Comparison of ENCODE assay signal across 20 cellular contexts in genomic region chr6:1870902-1871301, GRCh38.
"Had no signal": no experiment of that assay in that cellular context is flagged by ENCODE, and none has a peak within 500 bp of the region (broad histone marks: within the 10 kb centered on the region; RNA-seq: fewer than 3 reads in every experiment).

No MANE protein-coding gene starts in this region.

- H3K36me3 Mint-ChIP-seq: activated naive CD4-positive, alpha-beta T cell treated with anti-CD3 and anti-CD28 coated beads, Interleukin-2, amount 50 U/mL, for 24 hours had no signal

- H3K4me2 ChIP-seq: hepatocyte had no signal

- H3K4me3 ChIP-seq: esophagus squamous epithelium, hepatocyte, lung, prostate gland, stomach, testis, upper lobe of right lung had no signal

- H3K79me2 ChIP-seq: hepatocyte had no signal

- H3K4me1 ChIP-seq: prostate gland, testis, upper lobe of right lung had no signal

- H3K36me3 ChIP-seq: esophagus squamous epithelium, prostate gland, stomach, upper lobe of right lung had no signal

- ATAC-seq: activated CD8-positive, alpha-beta T cell treated with anti-CD3 and anti-CD28 coated beads, Interleukin-2, amount 10 ng/mL, durations not matched to agents 7 days and 5 days; left lobe of liver; right cardiac atrium; upper lobe of right lung had no signal

- DNase-seq: activated CD4-positive, alpha-beta T cell treated with anti-CD3 and anti-CD28 coated beads, Interleukin-2, amount 10 ng/mL, durations not matched to agents 24 days and 14 days; activated CD4-positive, CD25-positive, alpha-beta regulatory T cell; activated CD8-positive, alpha-beta T cell treated with anti-CD3 and anti-CD28 coated beads, Interleukin-2, amount 10 ng/mL, durations not matched to agents 7 days and 5 days; activated effector memory CD4-positive, alpha-beta T cell treated with Interleukin-2 at 50 U/mL for 16 hours; activated T-cell treated with anti-CD3 and anti-CD28 coated beads, Interleukin-2, amount 50 U/mL, for 24 hours; cerebellar nuclear complex; effector CD4-positive, alpha-beta T cell; esophagus squamous epithelium; right cardiac atrium; stimulated activated CD4-positive, alpha-beta T cell treated with anti-CD3 and anti-CD28 coated beads, Interleukin-2, amount 100 ng/mL, for 24 hours; stomach; testis; upper lobe of right lung had no signal

- H3K27me3 ChIP-seq: esophagus squamous epithelium, hepatocyte, stomach, testis, upper lobe of right lung had no signal

- H3K27ac ChIP-seq: esophagus squamous epithelium, hepatocyte, prostate gland, stomach, upper lobe of right lung had no signal

- H3K27ac Mint-ChIP-seq: activated CD4-positive, alpha-beta T cell treated with anti-CD3 and anti-CD28 coated beads, Interleukin-2, amount 10 ng/mL, durations not matched to agents 24 days and 14 days; activated CD8-positive, alpha-beta T cell treated with anti-CD3 and anti-CD28 coated beads, Interleukin-2, amount 10 ng/mL, durations not matched to agents 7 days and 5 days; activated naive CD4-positive, alpha-beta T cell treated with anti-CD3 and anti-CD28 coated beads, Interleukin-2, amount 50 U/mL, for 24 hours; activated T-cell treated with anti-CD3 and anti-CD28 coated beads, Interleukin-2, amount 50 U/mL, for 24 hours; T-helper 2 cell treated with Interferon-gamma antibody and Interleukin-4, amounts not matched to agents 5 μg/mL and 100 μg/mL, for 36 hours had no signal

- H3K27me3 Mint-ChIP-seq: activated CD4-positive, alpha-beta T cell treated with anti-CD3 and anti-CD28 coated beads, Interleukin-2, amount 10 ng/mL, durations not matched to agents 24 days and 14 days; activated naive CD4-positive, alpha-beta T cell treated with anti-CD3 and anti-CD28 coated beads, Interleukin-2, amount 50 U/mL, for 24 hours; activated T-cell treated with anti-CD3 and anti-CD28 coated beads, Interleukin-2, amount 50 U/mL, for 24 hours had no signal

- H3K4me3 Mint-ChIP-seq: activated CD4-positive, alpha-beta T cell treated with anti-CD3 and anti-CD28 coated beads, Interleukin-2, amount 10 ng/mL, durations not matched to agents 24 days and 14 days; activated CD8-positive, alpha-beta T cell treated with anti-CD3 and anti-CD28 coated beads, Interleukin-2, amount 10 ng/mL, durations not matched to agents 7 days and 5 days; activated naive CD4-positive, alpha-beta T cell treated with anti-CD3 and anti-CD28 coated beads, Interleukin-2, amount 50 U/mL, for 24 hours; activated T-cell treated with anti-CD3 and anti-CD28 coated beads, Interleukin-2, amount 50 U/mL, for 24 hours; neural crest cell; T-helper 2 cell treated with Interferon-gamma antibody and Interleukin-4, amounts not matched to agents 5 μg/mL and 100 μg/mL, for 36 hours had no signal

- H3K9me3 Mint-ChIP-seq: activated CD4-positive, alpha-beta T cell treated with anti-CD3 and anti-CD28 coated beads, Interleukin-2, amount 10 ng/mL, durations not matched to agents 24 days and 14 days; activated naive CD4-positive, alpha-beta T cell treated with anti-CD3 and anti-CD28 coated beads, Interleukin-2, amount 50 U/mL, for 24 hours; activated T-cell treated with anti-CD3 and anti-CD28 coated beads, Interleukin-2, amount 50 U/mL, for 24 hours; neural crest cell; T-helper 2 cell treated with Interferon-gamma antibody and Interleukin-4, amounts not matched to agents 5 μg/mL and 100 μg/mL, for 36 hours had no signal

- H2AFZ ChIP-seq: hepatocyte had no signal

- H3K9me3 ChIP-seq: esophagus squamous epithelium, prostate gland, stomach, testis, upper lobe of right lung had no signal

- H3K4me1 Mint-ChIP-seq: activated CD4-positive, alpha-beta T cell treated with anti-CD3 and anti-CD28 coated beads, Interleukin-2, amount 10 ng/mL, durations not matched to agents 24 days and 14 days; activated naive CD4-positive, alpha-beta T cell treated with anti-CD3 and anti-CD28 coated beads, Interleukin-2, amount 50 U/mL, for 24 hours had no signal
